8 cellular contexts compared by ENCODE assay signal in the genomic region with DNA sequence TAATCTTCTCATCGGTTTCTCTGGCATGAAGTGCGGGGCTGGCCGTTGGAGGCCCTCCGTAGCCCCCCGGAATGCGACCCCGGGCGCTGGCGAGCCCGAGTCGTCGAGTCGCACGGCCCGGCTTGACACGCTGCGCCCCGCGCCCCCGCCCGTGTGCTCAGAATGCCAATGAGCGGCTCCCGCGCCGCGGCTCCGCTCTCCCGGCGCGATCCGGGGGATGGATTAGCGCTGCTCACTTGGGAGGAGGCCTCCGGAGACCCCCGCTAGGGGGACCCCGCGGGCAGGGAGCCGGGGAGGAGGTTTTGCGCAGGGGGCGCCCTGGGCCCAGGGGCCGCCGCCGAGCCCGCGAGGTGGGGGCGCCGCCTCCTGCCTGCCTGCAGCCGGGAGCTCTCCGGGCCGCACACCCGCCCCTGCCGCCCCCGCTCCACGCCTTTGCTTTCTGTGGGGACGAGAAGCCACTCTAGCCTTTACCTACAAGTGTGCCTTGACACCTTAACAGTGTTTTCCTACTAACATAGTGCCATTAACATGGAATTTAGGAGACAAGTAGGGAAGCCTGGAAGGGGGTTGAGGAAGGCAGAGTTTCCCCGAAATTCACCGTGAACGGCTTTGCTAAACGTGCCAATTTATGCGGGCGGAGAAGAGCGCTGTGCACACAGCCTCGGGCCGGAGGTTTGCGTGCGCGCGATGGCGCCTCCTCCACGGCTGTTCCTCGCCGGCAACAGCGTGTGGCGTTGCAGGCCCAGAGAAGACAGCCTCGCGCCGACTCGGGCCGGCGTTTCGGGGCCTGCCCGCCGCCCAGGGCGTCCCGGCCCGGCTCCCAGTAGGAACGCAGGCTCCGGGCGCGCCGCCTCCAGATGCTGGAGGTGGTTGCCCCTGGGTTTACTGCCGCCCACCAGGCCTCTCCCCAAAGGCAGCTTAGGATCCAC. TPM values are rescaled to one million over a fixed set of nuclear protein-coding genes. Genes with fewer than 3 reads are reported as not detected.
DNase-seq lines count a peak whose midpoint lies in the region; ATAC-seq and TF ChIP-seq lines count a peak whose summit lies in the region.

No MANE protein-coding gene starts in this region.

- no peaks in the 10 kb centered on the region for H3K36me3 ChIP-seq in PC-3 (ENCODE audit: low read depth, low read length)
- H3K36me3 ChIP-seq in SJCRH30, result no peaks in the 10 kb centered on the region

- no TSS peak for BruUV-seq in PC-3 (replicated peaks; lab: Mats Ljungman, UMichigan)

- POLR2A ChIA-PET in PC-3 (lab: Charles Lee; ENCODE audit: unreplicated experiment), result no interaction called here

- DNase-seq in PC-3 (peak; percentile 76), head of caudate nucleus (peak in 41 of 42 donors; percentile 22 to 86 (median 70)), putamen (ENCODE audit: low spot score) (peak; percentile 48), SJCRH30 (no peak)
- peak in 1 of 2 donors; percentile 74 for DNase-seq in activated naive CD4-positive, alpha-beta T cell treated with anti-CD3 and anti-CD28 coated beads, Interleukin-2, amount 50 U/mL, for 72 hours (ENCODE audit: low spot score in 2 of 2)

- H4K20me1 ChIP-seq in PC-3 (ENCODE audit: low read length), result no peaks in the 10 kb centered on the region

- H3K4me2 ChIP-seq in PC-3 (ENCODE audit: low read length), result peak overlapping the region; percentile 96

- no peak overlapping the region for H3K9ac ChIP-seq in PC-3 (ENCODE audit: low read length)

- H3K4me1 ChIP-seq in PC-3 (ENCODE audit: insufficient read depth, low read length) (peaks cover 13% of the 10 kb centered on the region; the same call in 1 of the 2 replicates), SJCRH30 (no peaks in the 10 kb centered on the region)

- H3K9me3 ChIP-seq in PC-3 (ENCODE audit: low read length) (no peaks in the 10 kb centered on the region), SJCRH30 (replicated peaks) (no peaks in the 10 kb centered on the region)

- H3K27me3 ChIP-seq in PC-3 (ENCODE audit: low read length) (peaks cover 20% of the 10 kb centered on the region), SJCRH30 (peaks cover 5% of the 10 kb centered on the region)

- TF ChIP-seq CTCF in GM12874 (IDR thresholded peaks at IDR 0.05; ENCODE audit: insufficient read depth, low read depth, low read length) (peak; percentile 88), PC-3 (conservative IDR thresholded peaks at IDR 0.05; ENCODE audit: low read depth, low read length) (peak; percentile 56)

- H3F3A ChIP-seq in PC-3 (ENCODE audit: low read length, unreplicated experiment), result no peaks in the 10 kb centered on the region

- no peaks in the 10 kb centered on the region for H3K36me3 Mint-ChIP-seq in activated naive CD4-positive, alpha-beta T cell treated with anti-CD3 and anti-CD28 coated beads, Interleukin-2, amount 50 U/mL, for 72 hours

- intact Hi-C loops in PC-3 (cut with micrococcal nuclease) (loop anchor here (2.0 to 5.0 kb wide), 3 partner anchors 352 to 957 kb away; no protein-coding TSS in a partner anchor), head of caudate nucleus (cut with DNase I) (no loop called here)

- CTCF ChIA-PET in PC-3 (lab: Charles Lee), result interaction anchor here (0.6 kb wide), 1 partner anchor 31 kb away, joined by 3 read pairs; no protein-coding TSS in a partner anchor

- H3K9me3 Mint-ChIP-seq in activated naive CD4-positive, alpha-beta T cell treated with anti-CD3 and anti-CD28 coated beads, Interleukin-2, amount 50 U/mL, for 72 hours, result no peaks in the 10 kb centered on the region

- peak overlapping the region; percentile 87 for H2AFZ ChIP-seq in PC-3 (ENCODE audit: low read length)

- ATAC-seq in HG03066 (IDR thresholded peaks at IDR 0.05; ENCODE audit: low read depth, unreplicated experiment), result peak; percentile 38
- peak; percentile 72 for ATAC-seq in PC-3
- ATAC-seq in activated naive CD4-positive, alpha-beta T cell treated with anti-CD3 and anti-CD28 coated beads, Interleukin-2, amount 50 U/mL, for 72 hours, result peak; percentile 43 to 78
- no peak for ATAC-seq in GM21786 (IDR thresholded peaks at IDR 0.05; ENCODE audit: unreplicated experiment)

- H3K4me3 ChIP-seq in PC-3 (ENCODE audit: low read length) (peak overlapping the region; percentile 68), SJCRH30 (no peak overlapping the region)

- no peak overlapping the region for H3K27ac Mint-ChIP-seq in activated naive CD4-positive, alpha-beta T cell treated with anti-CD3 and anti-CD28 coated beads, Interleukin-2, amount 50 U/mL, for 72 hours

- H3K9me2 ChIP-seq in PC-3 (replicated peaks; ENCODE audit: low read length), result no peaks in the 10 kb centered on the region

- no peaks in the 10 kb centered on the region for H3K79me2 ChIP-seq in PC-3 (ENCODE audit: low read length)

- H3K27ac ChIP-seq in PC-3 (ENCODE audit: low read length) (no peak overlapping the region), SJCRH30 (no peak overlapping the region)

RNA-seq across cellular contexts. Expression of a gene that starts 7.1 kb away (rescaled TPM):
- 0.11 and 0.12 TPM in 2 replicates for total RNA-seq in PC-3 (2014; rRNA removed)
- total RNA-seq in activated naive CD4-positive, alpha-beta T cell treated with anti-CD3 and anti-CD28 coated beads, Interleukin-2, amount 50 U/mL, for 72 hours, result not detected
- not detected in 2 replicates for total RNA-seq in SJCRH30 (2014; rRNA removed; shearing (Covaris generic))

Comparison
In these comparisons a context has a peak if more than half of its experiments do, and no peak if none do; other contexts are left out.
1. DNase-seq: peak in PC-3 (single experiment), head of caudate nucleus (41 of 42) and putamen (single experiment); none in SJCRH30 (0 of 2).